ENCODE assay signal across 9 cellular contexts in the genomic region with DNA sequence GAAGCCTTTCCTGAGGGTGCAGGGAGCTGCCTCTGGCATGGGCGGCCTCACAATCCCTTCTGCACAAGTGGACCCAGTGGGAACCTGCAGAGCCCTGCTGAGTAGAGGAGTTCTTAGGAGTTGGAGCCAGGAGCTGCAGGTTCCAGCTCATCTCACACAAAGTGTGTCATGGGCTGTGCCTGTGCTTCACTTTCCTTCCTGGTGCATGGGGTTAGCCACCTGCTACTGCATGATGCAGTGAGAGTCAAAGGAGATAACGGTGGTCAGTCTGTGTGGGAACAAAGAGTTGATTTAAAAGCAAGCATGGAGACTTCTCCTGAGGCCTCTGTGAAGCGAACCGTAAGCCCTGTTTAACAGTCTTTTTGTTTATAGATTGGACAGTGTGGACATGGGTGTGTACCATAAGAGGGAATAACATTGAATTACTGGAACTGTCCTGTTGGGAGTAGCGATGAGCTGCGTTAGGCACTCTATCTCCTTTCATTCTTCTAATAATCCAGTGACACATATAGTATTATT.
A peak's percentile ranks its signal among the peaks of the same experiment; 100 is the strongest.
DNase-seq lines count a peak whose midpoint lies in the region; ATAC-seq and TF ChIP-seq lines count a peak whose summit lies in the region.
"Had no signal": no experiment of that assay in that cellular context is flagged by ENCODE, and none has a peak within 500 bp of the region (broad histone marks: within the 10 kb centered on the region; RNA-seq: fewer than 3 reads in every experiment).

No MANE protein-coding gene starts in this region.

- no peaks in the 10 kb centered on the region for H3K79me2 ChIP-seq in osteoblast (ENCODE audit: insufficient read depth, low read length)

- H2BK20ac ChIP-seq in IMR-90 (ENCODE audit: low read depth, low read length), result peak overlapping the region; percentile 14; the same call in 1 of the 2 replicates

- intact Hi-C loops in IMR-90 (cut with micrococcal nuclease), result loop anchor here (2.0 to 5.0 kb wide), 2 partner anchors 176 to 216 kb away; no protein-coding TSS in a partner anchor
- intact Hi-C loops in Right ventricle myocardium inferior (cut with DNase I), result loop anchor here (2.0 to 5.0 kb wide), 2 partner anchors 114 to 216 kb away; no protein-coding TSS in a partner anchor

- no peak overlapping the region for H3K4me2 ChIP-seq in IMR-90 (ENCODE audit: low read depth, low read length)
- no peak overlapping the region for H3K4me2 ChIP-seq in osteoblast (ENCODE audit: insufficient read depth, low read length)

- H3K23ac ChIP-seq in IMR-90 (ENCODE audit: low read depth, low read length), result no peak overlapping the region

- H3K56ac ChIP-seq in IMR-90 (ENCODE audit: extremely low read depth, insufficient read depth, low read length), result no peak overlapping the region

- H3K9me3 ChIP-seq in IMR-90 (ENCODE audit: control insufficient read depth, insufficient read depth, low read length) (no peaks in the 10 kb centered on the region), osteoblast (ENCODE audit: low read depth, low read length) (no peaks in the 10 kb centered on the region)

- no peak for TF ChIP-seq POLR2A in IMR-90 (IDR thresholded peaks at IDR 0.05; ENCODE audit: low read depth, low read length)

- no peak overlapping the region for H3K27ac ChIP-seq in IMR-90 (ENCODE audit: insufficient read depth, low read length)
- H3K27ac ChIP-seq in caudate nucleus (ENCODE audit: low read depth, low read length), result peak overlapping the region; percentile 58
- no peak overlapping the region for H3K27ac ChIP-seq in osteoblast (ENCODE audit: low read depth, low read length)

- H2AK9ac ChIP-seq in IMR-90 (replicated peaks; ENCODE audit: low read depth, low read length, poor library complexity), result no peak overlapping the region

- H2BK120ac ChIP-seq in IMR-90 (ENCODE audit: low read depth, low read length), result no peak overlapping the region

- no TSS peak for BruUV-seq in IMR-90 (replicated peaks; lab: Mats Ljungman, UMichigan)

- H3K18ac ChIP-seq in IMR-90 (ENCODE audit: low read depth, low read length), result no peak overlapping the region

- H3K27me3 ChIP-seq in IMR-90 (ENCODE audit: control insufficient read depth, insufficient read depth, low read length) (peaks cover 23% of the 10 kb centered on the region), osteoblast (ENCODE audit: insufficient read depth, low read length) (peaks cover 6% of the 10 kb centered on the region)

- H3K14ac ChIP-seq in IMR-90 (replicated peaks; ENCODE audit: low read depth, low read length), result no peak overlapping the region

- no peaks in the 10 kb centered on the region for H4K20me1 ChIP-seq in IMR-90 (ENCODE audit: insufficient read depth, low read length)
- no peaks in the 10 kb centered on the region for H4K20me1 ChIP-seq in osteoblast (ENCODE audit: insufficient read depth, low read length)

- CTCF ChIA-PET in IMR-90 (lab: Yijun Ruan, JAX), result interaction anchor here (1.2 to 4.2 kb wide), 4 partner anchors 10 to 216 kb away, joined by 3 to 45 read pairs (median 6); no protein-coding TSS in a partner anchor

- no CpG with 5 or more reads among the region's 6 CpGs for WGBS in IMR-90 (ENCODE audit: extremely low coverage in 2 of 2, insufficient read length in 1 of 2), 2 experiments

- no peaks in the 10 kb centered on the region for H3K79me1 ChIP-seq in IMR-90 (ENCODE audit: low read depth in 1 of 2, low read length in 2 of 2)

- no peak overlapping the region for H4K91ac ChIP-seq in IMR-90 (ENCODE audit: insufficient read depth, low read depth, low read length)

- H3K4me1 ChIP-seq in IMR-90 (ENCODE audit: control insufficient read depth, insufficient read depth, low read length), result peaks cover 7% of the 10 kb centered on the region
- H3K4me1 ChIP-seq in osteoblast (ENCODE audit: insufficient read depth, low read length), result peaks cover 15% of the 10 kb centered on the region

- POLR2A ChIA-PET in IMR-90 (lab: Charles Lee; ENCODE audit: unreplicated experiment), result no interaction called here

- ATAC-seq in IMR-90 (ENCODE audit: low read depth) (no peak), GM18861 (IDR thresholded peaks at IDR 0.05; ENCODE audit: unreplicated experiment) (no peak), Right ventricle myocardium inferior (no peak)

- H2AFZ ChIP-seq in IMR-90 (replicated peaks; ENCODE audit: low read length, poor library complexity), result no peak overlapping the region
- H2AFZ ChIP-seq in osteoblast (ENCODE audit: low read length), result no peak overlapping the region

- H3K36me3 ChIP-seq in IMR-90 (ENCODE audit: control insufficient read depth, insufficient read depth, low read length) (no peaks in the 10 kb centered on the region), osteoblast (ENCODE audit: insufficient read depth, low read length) (no peaks in the 10 kb centered on the region)

- no peak overlapping the region for H4K5ac ChIP-seq in IMR-90 (ENCODE audit: low read depth, low read length)

- H3K9ac ChIP-seq in IMR-90 (ENCODE audit: low read depth, low read length), result no peak overlapping the region

- H2AK5ac ChIP-seq in IMR-90 (ENCODE audit: low read depth, low read length), result no peak overlapping the region

- TF ChIP-seq CTCF in IMR-90 (conservative IDR thresholded peaks at IDR 0.05; ENCODE audit: low read depth, low read length) (no peak), osteoblast (IDR thresholded peaks at IDR 0.05; ENCODE audit: extremely low read depth, low read depth, low read length) (peak; percentile 25)

- dilution Hi-C loops in IMR-90 (cut with HindIII; ENCODE audit: low sequenced_read_pairs, unreplicated experiment), result no loop called here

- H2BK5ac ChIP-seq in IMR-90 (ENCODE audit: low read depth, low read length, poor library complexity, severe bottlenecking), result no peak overlapping the region

- no peak overlapping the region for H2BK15ac ChIP-seq in IMR-90 (ENCODE audit: low read depth, low read length)

- no peak overlapping the region for H3K4ac ChIP-seq in IMR-90 (ENCODE audit: low read depth, low read length)

- in situ Hi-C loops in IMR-90 (cut with MboI; ENCODE audit: low sequenced_read_pairs), result loop anchor here (5.0 to 10.0 kb wide), 2 partner anchors 178 to 219 kb away; no protein-coding TSS in a partner anchor

- H3K9me1 ChIP-seq in IMR-90 (ENCODE audit: insufficient read depth, low read length), result peaks cover 8% of the 10 kb centered on the region; the same call in 1 of the 2 replicates

- H4K8ac ChIP-seq in IMR-90 (ENCODE audit: low read depth in 2 of 2, low read length in 2 of 2), result no peak overlapping the region

- no peak for TF ChIP-seq RAD21 in IMR-90 (IDR thresholded peaks at IDR 0.05; ENCODE audit: low read length)

- H3K4me3 ChIP-seq in IMR-90 (ENCODE audit: insufficient read depth, low read depth, low read length) (no peak overlapping the region), osteoblast (ENCODE audit: insufficient read depth, low read length) (no peak overlapping the region)

- peak; percentile 14 for DNase-seq in SIG-M5 treated with dmso at 0.1 percent for 504 hours (lab: John Stamatoyannopoulos, UW; ENCODE audit: unreplicated experiment)
- DNase-seq in SIG-M5 (lab: John Stamatoyannopoulos, UW), result no peak
- DNase-seq in IMR-90, result no peak
- DNase-seq in caudate nucleus (lab: John Stamatoyannopoulos, UW), result no peak
- DNase-seq in osteoblast (ENCODE audit: insufficient read length, low spot score, missing footprints), result no peak
- DNase-seq in NCI-H345 treated with DMSO at 0.1 percent for 48 hours (lab: John Stamatoyannopoulos, UW; ENCODE audit: unreplicated experiment), result no peak
- no peak for DNase-seq in Right ventricle myocardium inferior (ENCODE audit: missing footprints)
- DNase-seq: activated gamma-delta T cell had no signal

TF ChIP-seq in IMR-90, 13 proteins besides CTCF, POLR2A, EP300 and RAD21:
- TF ChIP-seq NFE2L2 (IDR thresholded peaks at IDR 0.05; ENCODE audit: low read depth, low read length), result no peak
- TF ChIP-seq FOS (IDR thresholded peaks at IDR 0.05; ENCODE audit: low read depth, low read length), result no peak
- TF ChIP-seq CHD1 (IDR thresholded peaks at IDR 0.05; ENCODE audit: low read depth, low read length), result no peak
- TF ChIP-seq RFX5 (IDR thresholded peaks at IDR 0.05; ENCODE audit: low read depth, low read length), result no peak
- TF ChIP-seq, protein P1, sequence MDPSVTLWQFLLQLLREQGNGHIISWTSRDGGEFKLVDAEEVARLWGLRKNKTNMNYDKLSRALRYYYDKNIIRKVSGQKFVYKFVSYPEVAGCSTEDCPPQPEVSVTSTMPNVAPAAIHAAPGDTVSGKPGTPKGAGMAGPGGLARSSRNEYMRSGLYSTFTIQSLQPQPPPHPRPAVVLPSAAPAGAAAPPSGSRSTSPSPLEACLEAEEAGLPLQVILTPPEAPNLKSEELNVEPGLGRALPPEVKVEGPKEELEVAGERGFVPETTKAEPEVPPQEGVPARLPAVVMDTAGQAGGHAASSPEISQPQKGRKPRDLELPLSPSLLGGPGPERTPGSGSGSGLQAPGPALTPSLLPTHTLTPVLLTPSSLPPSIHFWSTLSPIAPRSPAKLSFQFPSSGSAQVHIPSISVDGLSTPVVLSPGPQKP (IDR thresholded peaks at IDR 0.05; ENCODE audit: borderline replicate concordance, low read depth, low read length), result no peak
- TF ChIP-seq, protein P2, sequence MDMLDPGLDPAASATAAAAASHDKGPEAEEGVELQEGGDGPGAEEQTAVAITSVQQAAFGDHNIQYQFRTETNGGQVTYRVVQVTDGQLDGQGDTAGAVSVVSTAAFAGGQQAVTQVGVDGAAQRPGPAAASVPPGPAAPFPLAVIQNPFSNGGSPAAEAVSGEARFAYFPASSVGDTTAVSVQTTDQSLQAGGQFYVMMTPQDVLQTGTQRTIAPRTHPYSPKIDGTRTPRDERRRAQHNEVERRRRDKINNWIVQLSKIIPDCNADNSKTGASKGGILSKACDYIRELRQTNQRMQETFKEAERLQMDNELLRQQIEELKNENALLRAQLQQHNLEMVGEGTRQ (IDR thresholded peaks at IDR 0.05; ENCODE audit: low read depth, low read length), result no peak
- no peak for TF ChIP-seq BHLHE40 (IDR thresholded peaks at IDR 0.05; ENCODE audit: low read depth, low read length)
- no peak for TF ChIP-seq SMC3 (IDR thresholded peaks at IDR 0.05; ENCODE audit: low read depth, low read length)
- no peak for TF ChIP-seq MAFK (IDR thresholded peaks at IDR 0.05; ENCODE audit: low read depth, low read length)
- TF ChIP-seq CEBPB (IDR thresholded peaks at IDR 0.05; ENCODE audit: low read depth, low read length), result no peak
- TF ChIP-seq MXI1 (IDR thresholded peaks at IDR 0.05; ENCODE audit: borderline replicate concordance, low read depth, low read length), result no peak
- no peak for TF ChIP-seq MAZ (IDR thresholded peaks at IDR 0.05; ENCODE audit: borderline replicate concordance, low read depth, low read length)
- no peak for TF ChIP-seq RCOR1 (IDR thresholded peaks at IDR 0.05; ENCODE audit: insufficient replicate concordance, low read length)
